In the genomic region with DNA sequence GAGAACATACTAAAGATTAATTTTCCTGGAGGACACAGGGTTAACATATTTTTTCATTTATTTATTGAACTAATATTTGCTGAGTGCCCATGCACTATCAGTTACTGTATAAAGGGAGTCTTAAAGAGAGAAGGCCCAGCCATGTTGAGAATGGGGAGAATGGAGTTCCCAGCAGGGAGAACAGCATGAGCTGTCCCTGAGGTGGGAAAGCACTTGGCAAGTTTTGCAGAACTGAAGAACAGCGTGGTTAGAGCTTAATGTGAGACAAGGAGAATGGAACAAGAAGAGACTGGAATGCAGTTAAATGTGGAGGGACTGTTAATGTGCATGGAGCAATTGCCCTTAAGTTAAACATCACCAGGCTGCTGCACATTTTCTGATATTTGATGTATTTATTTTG, we compare ENCODE assay signal across 18 cellular contexts.
DNase-seq lines count a peak whose midpoint lies in the region; ATAC-seq and TF ChIP-seq lines count a peak whose summit lies in the region.
"Had no signal": no experiment of that assay in that cellular context is flagged by ENCODE, and none has a peak within 500 bp of the region (broad histone marks: within the 10 kb centered on the region; RNA-seq: fewer than 3 reads in every experiment).

No MANE protein-coding gene starts in this region.

- no peak overlapping the region for H3K4me3 ChIP-seq in cardiac muscle cell
- H3K4me3 ChIP-seq: gastrocnemius medialis, upper lobe of right lung had no signal

- ATAC-seq in left cardiac atrium, result no peak
- ATAC-seq in GM21528 (IDR thresholded peaks at IDR 0.05; ENCODE audit: low FRiP score, unreplicated experiment), result no peak
- ATAC-seq in GM21526 (IDR thresholded peaks at IDR 0.05; ENCODE audit: low FRiP score, unreplicated experiment), result no peak
- no peak for ATAC-seq in GM21723 (IDR thresholded peaks at IDR 0.05; ENCODE audit: unreplicated experiment)
- ATAC-seq: gastrocnemius medialis, upper lobe of right lung had no signal

- H3K27ac ChIP-seq in cardiac muscle cell, result peak overlapping the region; percentile 66
- H3K27ac ChIP-seq: gastrocnemius medialis, upper lobe of right lung had no signal

- TF ChIP-seq CTCF in cardiac muscle cell (IDR thresholded peaks at IDR 0.05; ENCODE audit: low read depth, low read length), result no peak

- H3K9me3 ChIP-seq in cardiac muscle cell (ENCODE audit: low read depth), result no peaks in the 10 kb centered on the region
- H3K9me3 ChIP-seq: gastrocnemius medialis, upper lobe of right lung had no signal

- DNase-seq in cardiac muscle cell (ENCODE audit: low read depth in 1 of 2, low spot score in 1 of 2) (peak; percentile 27 to 42), left cardiac atrium (no peak), astrocyte of the hippocampus (ENCODE audit: low read depth, low spot score) (peak; percentile 67), iPS-NIHi7 (ENCODE audit: extremely low spot score) (peak; percentile 27)
- no peak for DNase-seq in activated naive CD4-positive, alpha-beta T cell treated with Interleukin-2 at 50 U/mL for 16 hours
- DNase-seq: activated CD4-positive, alpha-beta T cell treated with anti-CD3 and anti-CD28 coated beads for 1 hour; activated effector memory CD4-positive, alpha-beta T cell treated with Interleukin-2 at 50 U/mL for 16 hours; amygdala; DMS53; gastrocnemius medialis; mammary epithelial cell; MM.1S; NCI-H2081; NCI-H510A; upper lobe of right lung had no signal

- H3K36me3 ChIP-seq in cardiac muscle cell, result no peaks in the 10 kb centered on the region
- H3K36me3 ChIP-seq: gastrocnemius medialis, upper lobe of right lung had no signal

- intact Hi-C loops in left cardiac atrium (cut with DNase I), result no loop called here

- H3K4me1 ChIP-seq in cardiac muscle cell (ENCODE audit: low read depth), result peaks cover 59% of the 10 kb centered on the region
- H3K4me1 ChIP-seq: gastrocnemius medialis, upper lobe of right lung had no signal

- H3K27me3 ChIP-seq in cardiac muscle cell, result no peaks in the 10 kb centered on the region
- H3K27me3 ChIP-seq: gastrocnemius medialis, upper lobe of right lung had no signal

Comparison
In these comparisons a context has a peak if more than half of its experiments do, and no peak if none do; other contexts are left out.
1. DNase-seq: peak in cardiac muscle cell (2 of 2), astrocyte of the hippocampus (single experiment) and iPS-NIHi7 (single experiment); none in left cardiac atrium (single experiment) and activated naive CD4-positive, alpha-beta T cell treated with Interleukin-2 at 50 U/mL for 16 hours (single experiment).